ENCODE assay signal across 3 cellular contexts in genomic region chr7:1247527-1248041, GRCh38.
TF ChIP-seq lines count a peak whose summit lies in the region.

No MANE protein-coding gene starts in this region.

TF ChIP-seq in HEK293, 187 proteins besides CTCF, POLR2A, EP300 and RAD21:
- TF ChIP-seq, protein P1, sequence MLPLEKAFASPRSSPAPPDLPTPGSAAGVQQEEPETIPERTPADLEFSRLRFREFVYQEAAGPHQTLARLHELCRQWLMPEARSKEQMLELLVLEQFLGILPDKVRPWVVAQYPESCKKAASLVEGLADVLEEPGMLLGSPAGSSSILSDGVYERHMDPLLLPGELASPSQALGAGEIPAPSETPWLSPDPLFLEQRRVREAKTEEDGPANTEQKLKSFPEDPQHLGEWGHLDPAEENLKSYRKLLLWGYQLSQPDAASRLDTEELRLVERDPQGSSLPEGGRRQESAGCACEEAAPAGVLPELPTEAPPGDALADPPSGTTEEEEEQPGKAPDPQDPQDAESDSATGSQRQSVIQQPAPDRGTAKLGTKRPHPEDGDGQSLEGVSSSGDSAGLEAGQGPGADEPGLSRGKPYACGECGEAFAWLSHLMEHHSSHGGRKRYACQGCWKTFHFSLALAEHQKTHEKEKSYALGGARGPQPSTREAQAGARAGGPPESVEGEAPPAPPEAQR (tag by site-specific recombination; IDR thresholded peaks at IDR 0.05) = no peak
- no peak for TF ChIP-seq ZNF791 (tag by site-specific recombination; IDR thresholded peaks at IDR 0.05)
- TF ChIP-seq, protein P2, sequence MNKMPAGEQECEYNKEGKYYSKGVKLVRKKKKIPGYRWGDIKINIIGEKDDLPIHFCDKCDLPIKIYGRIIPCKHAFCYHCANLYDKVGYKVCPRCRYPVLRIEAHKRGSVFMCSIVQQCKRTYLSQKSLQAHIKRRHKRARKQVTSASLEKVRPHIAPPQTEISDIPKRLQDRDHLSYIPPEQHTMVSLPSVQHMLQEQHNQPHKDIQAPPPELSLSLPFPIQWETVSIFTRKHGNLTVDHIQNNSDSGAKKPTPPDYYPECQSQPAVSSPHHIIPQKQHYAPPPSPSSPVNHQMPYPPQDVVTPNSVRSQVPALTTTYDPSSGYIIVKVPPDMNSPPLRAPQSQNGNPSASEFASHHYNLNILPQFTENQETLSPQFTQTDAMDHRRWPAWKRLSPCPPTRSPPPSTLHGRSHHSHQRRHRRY (tag by site-specific recombination; IDR thresholded peaks at IDR 0.05) = no peak
- TF ChIP-seq HOXC10 (CRISPR knock-in tag; IDR thresholded peaks at IDR 0.05) = no peak
- no peak for TF ChIP-seq ZNF48 (tag by site-specific recombination; IDR thresholded peaks at IDR 0.05)
- no peak for TF ChIP-seq ZNF26 (tag by site-specific recombination; IDR thresholded peaks at IDR 0.05)
- TF ChIP-seq ZNF701 (tag by site-specific recombination; IDR thresholded peaks at IDR 0.05) = no peak
- TF ChIP-seq ZNF24 (tag by site-specific recombination; IDR thresholded peaks at IDR 0.05) = no peak
- no peak for TF ChIP-seq ZNF670 (tag by site-specific recombination; IDR thresholded peaks at IDR 0.05; ENCODE audit: low read depth)
- TF ChIP-seq, protein P3, sequence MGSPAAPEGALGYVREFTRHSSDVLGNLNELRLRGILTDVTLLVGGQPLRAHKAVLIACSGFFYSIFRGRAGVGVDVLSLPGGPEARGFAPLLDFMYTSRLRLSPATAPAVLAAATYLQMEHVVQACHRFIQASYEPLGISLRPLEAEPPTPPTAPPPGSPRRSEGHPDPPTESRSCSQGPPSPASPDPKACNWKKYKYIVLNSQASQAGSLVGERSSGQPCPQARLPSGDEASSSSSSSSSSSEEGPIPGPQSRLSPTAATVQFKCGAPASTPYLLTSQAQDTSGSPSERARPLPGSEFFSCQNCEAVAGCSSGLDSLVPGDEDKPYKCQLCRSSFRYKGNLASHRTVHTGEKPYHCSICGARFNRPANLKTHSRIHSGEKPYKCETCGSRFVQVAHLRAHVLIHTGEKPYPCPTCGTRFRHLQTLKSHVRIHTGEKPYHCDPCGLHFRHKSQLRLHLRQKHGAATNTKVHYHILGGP (tag by site-specific recombination; IDR thresholded peaks at IDR 0.05) = no peak
- no peak for TF ChIP-seq ZSCAN16 (tag by site-specific recombination; IDR thresholded peaks at IDR 0.05)
- no peak for TF ChIP-seq EGR2 (tag by site-specific recombination; IDR thresholded peaks at IDR 0.05; ENCODE audit: low read depth)
- TF ChIP-seq ZNF140 (tag by site-specific recombination; IDR thresholded peaks at IDR 0.05) = no peak

TF ChIP-seq in K562, 482 proteins besides CTCF, POLR2A, EP300 and RAD21 (continued from another document):
- TF ChIP-seq BCLAF1 (IDR thresholded peaks at IDR 0.05; ENCODE audit: borderline replicate concordance in 1 of 2, control insufficient read depth in 1 of 2, low read depth in 2 of 2, low read length in 1 of 2) (no peak), PTTG1 (tag; IDR thresholded peaks at IDR 0.05; ENCODE audit: low read depth) (no peak), USF1 (CRISPR knock-in tag; IDR thresholded peaks at IDR 0.05) (no peak), CREM (IDR thresholded peaks at IDR 0.05; ENCODE audit: low read depth) (no peak)

TF ChIP-seq in neural cell, 6 proteins besides CTCF, POLR2A, EP300 and RAD21:
- no peak for TF ChIP-seq REST (IDR thresholded peaks at IDR 0.05; ENCODE audit: borderline replicate concordance)
- TF ChIP-seq EZH2 (IDR thresholded peaks at IDR 0.05; ENCODE audit: borderline replicate concordance, insufficient read depth, low read length, poor library complexity, severe bottlenecking) = no peak
- TF ChIP-seq SMC3 (conservative IDR thresholded peaks at IDR 0.05; ENCODE audit: poor library complexity) = no peak
- TF ChIP-seq POLR2AphosphoS5 (IDR thresholded peaks at IDR 0.05) = no peak
- no peak for TF ChIP-seq MXI1 (conservative IDR thresholded peaks at IDR 0.05; ENCODE audit: poor library complexity, severe bottlenecking)
- TF ChIP-seq TAF1 (IDR thresholded peaks at IDR 0.05; ENCODE audit: low read depth) = no peak
